ENCODE assay signal across 8 cellular contexts in the genomic region with DNA sequence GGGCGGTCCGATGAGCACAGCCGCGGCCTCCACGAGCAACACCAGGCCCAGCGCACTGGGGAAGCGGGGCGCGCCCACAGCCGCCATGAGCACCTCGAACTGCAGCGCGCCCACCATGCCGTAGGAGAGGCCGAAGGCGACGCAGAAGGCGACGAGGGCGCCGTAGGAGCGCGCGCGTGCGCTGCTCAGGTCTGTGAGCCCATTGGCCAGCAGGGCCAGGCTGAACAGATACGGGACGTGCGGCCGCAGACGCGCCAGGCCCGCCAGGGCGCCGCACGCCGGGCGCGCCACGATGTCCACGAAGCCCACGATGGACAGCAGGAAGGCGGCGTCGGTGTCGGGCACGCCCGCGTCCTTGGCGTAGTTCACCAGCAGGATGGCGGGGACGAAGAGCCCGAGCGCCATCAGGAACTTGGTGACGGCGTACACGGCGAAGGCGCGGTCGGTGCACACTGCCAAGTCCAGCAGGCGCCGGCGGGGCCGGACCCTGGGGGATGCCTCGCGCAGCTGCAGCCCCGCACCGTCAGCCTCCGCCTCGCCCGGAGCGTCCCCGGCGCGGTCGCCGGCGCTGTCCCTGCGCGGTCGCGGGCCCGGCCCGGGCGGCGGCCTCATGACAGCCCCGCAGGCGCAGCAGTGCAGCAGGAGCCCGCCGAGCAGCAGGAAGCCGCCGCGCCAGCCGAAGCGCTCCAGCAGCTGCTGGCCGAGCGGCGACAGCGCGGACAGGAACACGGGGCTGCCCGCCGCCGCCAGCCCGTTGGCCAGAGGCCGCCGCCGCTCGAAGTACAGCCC. TPM values are rescaled to one million over a fixed set of nuclear protein-coding genes. Genes with fewer than 3 reads are reported as not detected.
DNase-seq lines count a peak whose midpoint lies in the region; ATAC-seq and TF ChIP-seq lines count a peak whose summit lies in the region.

No MANE protein-coding gene starts in this region.

- TF ChIP-seq POLR2A in thyroid gland (IDR thresholded peaks at IDR 0.05), result peak in 1 of 2 donors; percentile 5

- DNase-seq in activated CD4-positive, alpha-beta T cell treated with anti-CD3 and anti-CD28 coated beads for 36 hours, result peak; percentile 31
- DNase-seq in activated CD4-positive, alpha-beta T cell treated with anti-CD3 and anti-CD28 coated beads, Interleukin-2, amount 10 ng/mL, durations not matched to agents 7 days and 5 days, result no peak
- no peak for DNase-seq in left lobe of liver (ENCODE audit: low spot score)
- peak; percentile 38 to 47 for DNase-seq in thyroid gland
- no peak for DNase-seq in MG63
- DNase-seq in stimulated activated CD4-positive, alpha-beta T cell treated with anti-CD3 and anti-CD28 coated beads, Interleukin-2, amount 100 ng/mL, for 48 hours, result no peak

- TF ChIP-seq CTCF in thyroid gland (IDR thresholded peaks at IDR 0.05), result peak in 1 of 6 experiments; percentile 5

- peak overlapping the region; percentile 47 for H3K27ac ChIP-seq in cingulate gyrus (ENCODE audit: low read depth, low read length)
- H3K27ac ChIP-seq in thyroid gland, result no peak overlapping the region

- H3K4me1 ChIP-seq in thyroid gland, result peaks cover 12 to 24% of the 10 kb centered on the region in 2 donors

- POLR2A ChIA-PET in activated CD4-positive, alpha-beta T cell treated with anti-CD3 and anti-CD28 coated beads for 36 hours (lab: Charles Lee), result no interaction called here
- POLR2A ChIA-PET in activated CD4-positive, alpha-beta T cell treated with anti-CD3 and anti-CD28 coated beads, Interleukin-2, amount 10 ng/mL, durations not matched to agents 7 days and 5 days (lab: Charles Lee), result no interaction called here

- no peaks in the 10 kb centered on the region for H3K36me3 ChIP-seq in thyroid gland
- no peaks in the 10 kb centered on the region for H3K36me3 ChIP-seq in MG63

- H3K9me3 ChIP-seq in thyroid gland, result no peaks in the 10 kb centered on the region
- H3K9me3 ChIP-seq in MG63, result no peaks in the 10 kb centered on the region

- H3K27me3 Mint-ChIP-seq in activated CD4-positive, alpha-beta T cell treated with anti-CD3 and anti-CD28 coated beads for 36 hours, result peaks cover 17% of the 10 kb centered on the region
- peaks cover 22% of the 10 kb centered on the region for H3K27me3 Mint-ChIP-seq in activated CD4-positive, alpha-beta T cell treated with anti-CD3 and anti-CD28 coated beads, Interleukin-2, amount 10 ng/mL, durations not matched to agents 7 days and 5 days

- H3K27me3 ChIP-seq in thyroid gland (peaks cover 4% of the 10 kb centered on the region), MG63 (no peaks in the 10 kb centered on the region)

- H3K4me3 Mint-ChIP-seq in activated CD4-positive, alpha-beta T cell treated with anti-CD3 and anti-CD28 coated beads for 36 hours, result no peak overlapping the region
- no peak overlapping the region for H3K4me3 Mint-ChIP-seq in activated CD4-positive, alpha-beta T cell treated with anti-CD3 and anti-CD28 coated beads, Interleukin-2, amount 10 ng/mL, durations not matched to agents 7 days and 5 days

- H3K9me3 Mint-ChIP-seq in activated CD4-positive, alpha-beta T cell treated with anti-CD3 and anti-CD28 coated beads for 36 hours (ENCODE audit: low read depth), result no peaks in the 10 kb centered on the region
- no peaks in the 10 kb centered on the region for H3K9me3 Mint-ChIP-seq in activated CD4-positive, alpha-beta T cell treated with anti-CD3 and anti-CD28 coated beads, Interleukin-2, amount 10 ng/mL, durations not matched to agents 7 days and 5 days

- H3K27ac Mint-ChIP-seq in activated CD4-positive, alpha-beta T cell treated with anti-CD3 and anti-CD28 coated beads for 36 hours, result no peak overlapping the region
- H3K27ac Mint-ChIP-seq in activated CD4-positive, alpha-beta T cell treated with anti-CD3 and anti-CD28 coated beads, Interleukin-2, amount 10 ng/mL, durations not matched to agents 7 days and 5 days, result no peak overlapping the region

- H3K4me1 Mint-ChIP-seq in activated CD4-positive, alpha-beta T cell treated with anti-CD3 and anti-CD28 coated beads for 36 hours, result no peaks in the 10 kb centered on the region
- H3K4me1 Mint-ChIP-seq in activated CD4-positive, alpha-beta T cell treated with anti-CD3 and anti-CD28 coated beads, Interleukin-2, amount 10 ng/mL, durations not matched to agents 7 days and 5 days, result no peaks in the 10 kb centered on the region

- WGBS in thyroid gland, 2 donors, result 6 to 10% methylated on average over 8 to 10 of the region's 110 CpGs

- H3K4me3 ChIP-seq in thyroid gland (replicated peaks in 1 of 3) (peak overlapping the region in 1 of 3 donors; percentile 17), MG63 (no peak overlapping the region)

- intact Hi-C loops in activated CD4-positive, alpha-beta T cell treated with anti-CD3 and anti-CD28 coated beads for 36 hours (cut with DNase I, micrococcal nuclease), result no loop called here
- intact Hi-C loops in thyroid gland (cut with DNase I), result no loop called here

- CTCF ChIA-PET in activated CD4-positive, alpha-beta T cell treated with anti-CD3 and anti-CD28 coated beads for 36 hours (lab: Charles Lee), result no interaction called here
- CTCF ChIA-PET in activated CD4-positive, alpha-beta T cell treated with anti-CD3 and anti-CD28 coated beads, Interleukin-2, amount 10 ng/mL, durations not matched to agents 7 days and 5 days (lab: Charles Lee), result no interaction called here

- peak; percentile 55 for ATAC-seq in activated CD4-positive, alpha-beta T cell treated with anti-CD3 and anti-CD28 coated beads for 36 hours
- peak; percentile 68 for ATAC-seq in left lobe of liver
- ATAC-seq in HG02970 (IDR thresholded peaks at IDR 0.05; ENCODE audit: low FRiP score, unreplicated experiment), result no peak

- no peaks in the 10 kb centered on the region for H3K36me3 Mint-ChIP-seq in activated CD4-positive, alpha-beta T cell treated with anti-CD3 and anti-CD28 coated beads for 36 hours (ENCODE audit: low read depth)
- H3K36me3 Mint-ChIP-seq in activated CD4-positive, alpha-beta T cell treated with anti-CD3 and anti-CD28 coated beads, Interleukin-2, amount 10 ng/mL, durations not matched to agents 7 days and 5 days (ENCODE audit: low read depth), result no peaks in the 10 kb centered on the region

RNA-seq across cellular contexts. Expression of a gene that starts 2.9 kb away (rescaled TPM):
- not detected for total RNA-seq in activated CD4-positive, alpha-beta T cell treated with anti-CD3 and anti-CD28 coated beads for 36 hours
- not detected for total RNA-seq in activated CD4-positive, alpha-beta T cell treated with anti-CD3 and anti-CD28 coated beads, Interleukin-2, amount 10 ng/mL, durations not matched to agents 7 days and 5 days
- total RNA-seq in left lobe of liver (not detected), thyroid gland (1 to 10 TPM in 1 of 4 donors, under 1 TPM in 1, not detected in 2; 0.88 to 1.0 TPM)
- total RNA-seq in MG63 (2014; rRNA removed; shearing (Covaris generic); ENCODE audit: low replicate concordance), result not detected in 2 replicates

RNA-seq across cellular contexts. Expression of a gene that starts 23.8 kb away (rescaled TPM):
- total RNA-seq in activated CD4-positive, alpha-beta T cell treated with anti-CD3 and anti-CD28 coated beads for 36 hours, result 10 to 100 TPM; 14.9 to 17.2 TPM
- 10 to 100 TPM; 15.2 to 15.4 TPM for total RNA-seq in activated CD4-positive, alpha-beta T cell treated with anti-CD3 and anti-CD28 coated beads, Interleukin-2, amount 10 ng/mL, durations not matched to agents 7 days and 5 days
- total RNA-seq in left lobe of liver, result 16.8 TPM
- total RNA-seq in thyroid gland, result 10 to 100 TPM; 52.2 to 81.4 (median 57.5) TPM
- 7.3 and 21.7 TPM in 2 replicates for total RNA-seq in MG63 (2014; rRNA removed; shearing (Covaris generic); ENCODE audit: low replicate concordance)

RNA-seq across cellular contexts. Expression of a gene that starts 29.4 kb away (rescaled TPM):
- total RNA-seq in activated CD4-positive, alpha-beta T cell treated with anti-CD3 and anti-CD28 coated beads for 36 hours, result under 1 TPM; 0.71 to 0.88 TPM
- total RNA-seq in activated CD4-positive, alpha-beta T cell treated with anti-CD3 and anti-CD28 coated beads, Interleukin-2, amount 10 ng/mL, durations not matched to agents 7 days and 5 days, result under 1 TPM; 0.50 to 0.55 TPM
- total RNA-seq in left lobe of liver (1.1 TPM), thyroid gland (1 to 10 TPM in 2 of 4 donors, under 1 TPM in 2; 0.50 to 1.7 (median 1.1) TPM)
- total RNA-seq in MG63 (2014; rRNA removed; shearing (Covaris generic); ENCODE audit: low replicate concordance), result 20.4 and 63.3 TPM in 2 replicates

Comparison
In these comparisons a context has a peak if more than half of its experiments do, and no peak if none do; other contexts are left out.
1. DNase-seq: peak in activated CD4-positive, alpha-beta T cell treated with anti-CD3 and anti-CD28 coated beads for 36 hours (single experiment) and thyroid gland (2 of 2); none in activated CD4-positive, alpha-beta T cell treated with anti-CD3 and anti-CD28 coated beads, Interleukin-2, amount 10 ng/mL, durations not matched to agents 7 days and 5 days (single experiment), left lobe of liver (single experiment), MG63 (single experiment) and stimulated activated CD4-positive, alpha-beta T cell treated with anti-CD3 and anti-CD28 coated beads, Interleukin-2, amount 100 ng/mL, for 48 hours (0 of 2).